8 cellular contexts compared by ENCODE assay signal in genomic region chr17:39623356-39623950, GRCh38. TPM values are rescaled to one million over a fixed set of nuclear protein-coding genes. Genes with fewer than 3 reads are reported as not detected.
DNase-seq lines count a peak whose midpoint lies in the region; ATAC-seq and TF ChIP-seq lines count a peak whose summit lies in the region.

No MANE protein-coding gene starts in this region.

- H3K4me3 Mint-ChIP-seq in activated CD4-positive, alpha-beta T cell treated with anti-CD3 and anti-CD28 coated beads for 36 hours: peak overlapping the region; percentile 8

- DNase-seq in H7: peak; percentile 94
- peak; percentile 82 for DNase-seq in NCI-H345 (lab: John Stamatoyannopoulos, UW)
- peak; percentile 93 for DNase-seq in activated CD4-positive, alpha-beta T cell treated with anti-CD3 and anti-CD28 coated beads for 36 hours
- peak; percentile 84 for DNase-seq in cerebellar cortex (ENCODE audit: low spot score)
- peak; percentile 86 to 97 for DNase-seq in left lung
- DNase-seq in stimulated activated CD4-positive, alpha-beta T cell treated with anti-CD3 and anti-CD28 coated beads, Interleukin-4, amount 100 ng/mL, for 1 hour: peak; percentile 88

- ATAC-seq in activated CD4-positive, alpha-beta T cell treated with anti-CD3 and anti-CD28 coated beads for 36 hours: peak; percentile 47
- ATAC-seq in left lung: peak; percentile 74
- ATAC-seq in HG03378 (IDR thresholded peaks at IDR 0.05; ENCODE audit: unreplicated experiment): no peak

- peaks cover 27% of the 10 kb centered on the region for H3K27me3 Mint-ChIP-seq in activated CD4-positive, alpha-beta T cell treated with anti-CD3 and anti-CD28 coated beads for 36 hours

- peaks cover 6 to 32% of the 10 kb centered on the region in 2 donors for H3K4me1 ChIP-seq in left lung

- H3K9me3 Mint-ChIP-seq in activated CD4-positive, alpha-beta T cell treated with anti-CD3 and anti-CD28 coated beads for 36 hours (ENCODE audit: low read depth): no peaks in the 10 kb centered on the region

- peaks cover 71% of the 10 kb centered on the region for H3K27me3 ChIP-seq in H7 (ENCODE audit: control insufficient read depth, insufficient read depth, low read length)
- H3K27me3 ChIP-seq in left lung: peaks cover 17 to 62% of the 10 kb centered on the region in 2 donors

- H3K36me3 ChIP-seq in H7 (replicated peaks; ENCODE audit: control insufficient read depth, insufficient read depth, low read length): no peaks in the 10 kb centered on the region
- H3K36me3 ChIP-seq in left lung: no peaks in the 10 kb centered on the region

- intact Hi-C loops in activated CD4-positive, alpha-beta T cell treated with anti-CD3 and anti-CD28 coated beads for 36 hours (cut with DNase I, micrococcal nuclease): loop anchor here (1.0 to 10.0 kb wide), 5 partner anchors 75 to 419 kb away; partner anchors contain the start of genes IKZF3 (in 1 of the 2) and RPL19 (in 1 of the 2)
- intact Hi-C loops in left lung (cut with DNase I): loop anchor here in 1 of 2 donors (5.0 kb wide), 1 partner anchor 76 kb away; no protein-coding TSS in a partner anchor

- no peak overlapping the region for H3K4me3 ChIP-seq in H7 (ENCODE audit: insufficient read depth, low read depth, low read length)
- H3K4me3 ChIP-seq in left lung: no peak overlapping the region

- H3K27ac Mint-ChIP-seq in activated CD4-positive, alpha-beta T cell treated with anti-CD3 and anti-CD28 coated beads for 36 hours: no peak overlapping the region

- H3K27ac ChIP-seq in C4-2B (0 out of 2 replicates have a peak overlapping the region, but pooled peaks have one; percentile 12), left lung (no peak overlapping the region)

- POLR2A ChIA-PET in activated CD4-positive, alpha-beta T cell treated with anti-CD3 and anti-CD28 coated beads for 36 hours (lab: Charles Lee): interaction anchor here (0.7 to 1.5 kb wide), 3 partner anchors 31 to 240 kb away, joined by 3 to 5 read pairs (median 3); partner anchors contain the start of gene IKZF3

- CTCF ChIA-PET in activated CD4-positive, alpha-beta T cell treated with anti-CD3 and anti-CD28 coated beads for 36 hours (lab: Charles Lee): interaction anchor here (0.6 to 10.2 kb wide), 44 partner anchors 9 to 418 kb away, joined by 3 to 181 read pairs (median 4); partner anchors contain the start of genes MIEN1, PNMT and STARD3

- TF ChIP-seq CTCF in C4-2B (conservative IDR thresholded peaks at IDR 0.05) (peak; percentile 97), left lung (IDR thresholded peaks at IDR 0.05) (peak; percentile 91 to 97)

- H3K4me1 Mint-ChIP-seq in activated CD4-positive, alpha-beta T cell treated with anti-CD3 and anti-CD28 coated beads for 36 hours: peaks cover 27% of the 10 kb centered on the region

- no peaks in the 10 kb centered on the region for H3K9me3 ChIP-seq in left lung

- no peaks in the 10 kb centered on the region for H3K36me3 Mint-ChIP-seq in activated CD4-positive, alpha-beta T cell treated with anti-CD3 and anti-CD28 coated beads for 36 hours (ENCODE audit: low read depth)

RNA-seq across cellular contexts. Expression of gene PPP1R1B, which starts 3.3 kb away (rescaled TPM):
- total RNA-seq in H7 (2014; rRNA removed; shearing (Covaris generic)): 8.3 and 11.8 TPM in 2 replicates
- total RNA-seq in activated CD4-positive, alpha-beta T cell treated with anti-CD3 and anti-CD28 coated beads for 36 hours: under 1 TPM in 1 of 2 experiments, not detected in 1; 0.18 TPM
- total RNA-seq in left lung: 10 to 100 TPM; 10.6 to 29.7 TPM

RNA-seq across cellular contexts. Expression of gene STARD3, which starts 13.5 kb away (rescaled TPM):
- 55.6 and 66.3 TPM in 2 replicates for total RNA-seq in H7 (2014; rRNA removed; shearing (Covaris generic))
- total RNA-seq in activated CD4-positive, alpha-beta T cell treated with anti-CD3 and anti-CD28 coated beads for 36 hours: 10 to 100 TPM; 46.8 to 77.9 TPM
- total RNA-seq in left lung: 10 to 100 TPM; 57.2 to 66.1 TPM

RNA-seq across cellular contexts. Expression of gene NEUROD2, which starts 15.7 kb away (rescaled TPM):
- not detected in 2 replicates for total RNA-seq in H7 (2014; rRNA removed; shearing (Covaris generic))
- total RNA-seq in activated CD4-positive, alpha-beta T cell treated with anti-CD3 and anti-CD28 coated beads for 36 hours: not detected
- not detected for total RNA-seq in left lung

RNA-seq across cellular contexts. Expression of gene TCAP, which starts 41.7 kb away (rescaled TPM):
- total RNA-seq in H7 (2014; rRNA removed; shearing (Covaris generic)): 0.69 and 2.7 TPM in 2 replicates
- total RNA-seq in activated CD4-positive, alpha-beta T cell treated with anti-CD3 and anti-CD28 coated beads for 36 hours: under 1 TPM; 0.82 to 0.95 TPM
- total RNA-seq in left lung: 1 to 10 TPM; 2.0 to 2.6 TPM

RNA-seq across cellular contexts. Expression of gene PNMT, which starts 44.8 kb away (rescaled TPM):
- 2.4 and 4.0 TPM in 2 replicates for total RNA-seq in H7 (2014; rRNA removed; shearing (Covaris generic))
- not detected for total RNA-seq in activated CD4-positive, alpha-beta T cell treated with anti-CD3 and anti-CD28 coated beads for 36 hours
- total RNA-seq in left lung: under 1 TPM; 0.38 to 0.58 TPM
